ENCODE assay signal across 23 cellular contexts in genomic region chr7:10723832-10724231, GRCh38.
"Had no signal": no experiment of that assay in that cellular context is flagged by ENCODE, and none has a peak within 500 bp of the region (broad histone marks: within the 10 kb centered on the region; RNA-seq: fewer than 3 reads in every experiment).

No MANE protein-coding gene starts in this region.

- ATAC-seq: Panc1, PC-3, T-cell had no signal

- H3K4me3 Mint-ChIP-seq: IgD-negative memory B cell, T-cell had no signal

- H3K9ac ChIP-seq: SK-N-SH had no signal

- FAIRE-seq: HTR-8/SVneo had no signal

- H3K9me3 Mint-ChIP-seq: T-cell had no signal

- H3K4me2 ChIP-seq: SK-N-SH had no signal

- H3K27ac Mint-ChIP-seq: IgD-negative memory B cell, T-cell had no signal

- H3K4me1 Mint-ChIP-seq: IgD-negative memory B cell, T-cell had no signal

- H3K27ac ChIP-seq: HL-60, RWPE1 had no signal

- H3K9me3 ChIP-seq: SK-N-SH had no signal

- H3K36me3 Mint-ChIP-seq: IgD-negative memory B cell, T-cell had no signal

- DNase-seq: KBM-7, NCI-H1092 treated with DMSO at 0.1 percent for 48 hours, NCI-H1436 treated with DMSO at 0.1 percent for 48 hours, NCI-H1694, NCI-H1930, NCI-H2081, NCI-H2107, NCI-H2227 treated with DMSO at 0.1 percent for 48 hours, NCI-H446, NCI-H510A, NCI-H524 treated with DMSO at 0.1 percent for 48 hours, NCI-H69, NCI-H774, PC-3, SHP77, SK-N-SH, SW 1271, T-cell had no signal
